Comparison of ENCODE assay signal across 8 cellular contexts in genomic region chr7:66629222-66629658, GRCh38. TPM values are rescaled to one million over a fixed set of nuclear protein-coding genes. Genes with fewer than 3 reads are reported as not detected.
A peak's percentile ranks its signal among the peaks of the same experiment; 100 is the strongest.
DNase-seq lines count a peak whose midpoint lies in the region; ATAC-seq and TF ChIP-seq lines count a peak whose summit lies in the region.

No MANE protein-coding gene starts in this region.

- no peak for TF ChIP-seq POLR2A in stomach (IDR thresholded peaks at IDR 0.05)

- no peak for TF ChIP-seq CTCF in CD4-positive, alpha-beta T cell (IDR thresholded peaks at IDR 0.05)
- no peak for TF ChIP-seq CTCF in ascending aorta (IDR thresholded peaks at IDR 0.05)
- no peak for TF ChIP-seq CTCF in stomach (IDR thresholded peaks at IDR 0.05)
- TF ChIP-seq CTCF in GM20000 (IDR thresholded peaks at IDR 0.05; ENCODE audit: extremely low read depth, missing control alignments), result no peak

- H3K4me3 Mint-ChIP-seq in CD4-positive, alpha-beta T cell, result peak overlapping the region; percentile 74

- H3K9me3 ChIP-seq in CD4-positive, alpha-beta T cell (ENCODE audit: control insufficient read depth, low read length), result no peaks in the 10 kb centered on the region
- H3K9me3 ChIP-seq in ascending aorta (no peaks in the 10 kb centered on the region), stomach (no peaks in the 10 kb centered on the region)

- intact Hi-C loops in CD4-positive, alpha-beta T cell (cut with DNase I, micrococcal nuclease), result loop anchor here (5.0 to 10.0 kb wide), 2 partner anchors 54 to 288 kb away; no protein-coding TSS in a partner anchor
- intact Hi-C loops in ascending aorta (cut with DNase I), result loop anchor here (1.0 to 2.0 kb wide), 3 partner anchors 54 to 135 kb away; no protein-coding TSS in a partner anchor
- intact Hi-C loops in stomach (cut with DNase I; ENCODE audit: low total_unique reads), result no loop called here

- H3K36me3 Mint-ChIP-seq in CD4-positive, alpha-beta T cell (ENCODE audit: low read depth), result peaks cover 25% of the 10 kb centered on the region

- POLR2A ChIA-PET in CD4-positive, alpha-beta T cell (lab: Charles Lee), result interaction anchor here (0.5 to 2.2 kb wide), 12 partner anchors 8 to 366 kb away, joined by 3 to 35 read pairs (median 6); partner anchors contain the start of genes RABGEF1 and SBDS

- ATAC-seq in CD4-positive, alpha-beta T cell (ENCODE audit: poor library complexity), result peak; percentile 9
- ATAC-seq in HG03064 (IDR thresholded peaks at IDR 0.05; ENCODE audit: low read depth, unreplicated experiment), result peak; percentile 7
- ATAC-seq in GM21526 (IDR thresholded peaks at IDR 0.05; ENCODE audit: low FRiP score, unreplicated experiment), result no peak

- peaks cover 6 to 12% of the 10 kb centered on the region in 2 donors for H3K36me3 ChIP-seq in ascending aorta
- peaks cover 5 to 13% (median 12%) of the 10 kb centered on the region in 4 donors for H3K36me3 ChIP-seq in stomach

- CTCF ChIA-PET in CD4-positive, alpha-beta T cell (lab: Charles Lee), result no interaction called here

- H3K4me1 Mint-ChIP-seq in CD4-positive, alpha-beta T cell (ENCODE audit: low read depth), result peaks cover 50% of the 10 kb centered on the region

- H3K9me3 Mint-ChIP-seq in CD4-positive, alpha-beta T cell, result no peaks in the 10 kb centered on the region

- H3K27ac ChIP-seq in CD4-positive, alpha-beta T cell (ENCODE audit: low read depth, low read length), result peak overlapping the region; percentile 61
- H3K27ac ChIP-seq in ascending aorta (peak overlapping the region; percentile 95 to 97), stomach (peak overlapping the region; percentile 92 to 99 (median 97))

- H3K4me1 ChIP-seq in ascending aorta (peaks cover 9 to 15% of the 10 kb centered on the region in 2 donors), stomach (peaks cover 8 to 51% (median 27%) of the 10 kb centered on the region in 4 donors)

- WGBS in stomach, 5 donors, result 5 to 23% (median 13%) methylated on average over 9 to 29 of the region's 30 CpGs

- no peaks in the 10 kb centered on the region for H3K27me3 Mint-ChIP-seq in CD4-positive, alpha-beta T cell

- peak overlapping the region; percentile 72 to 91 for H3K4me3 ChIP-seq in ascending aorta
- H3K4me3 ChIP-seq in stomach, result peak overlapping the region; percentile 66 to 87 (median 80)

- DNase-seq in CD4-positive, alpha-beta T cell, result peak in 2 of 10 experiments; percentile 2 to 15
- peak in 1 of 2 donors; percentile 70 for DNase-seq in ascending aorta (ENCODE audit: low spot score in 2 of 2)
- DNase-seq in iPS-NIHi11 (ENCODE audit: low spot score), result peak; percentile 88
- DNase-seq in stomach, result peak; percentile 27
- DNase-seq in NCI-H187 treated with DMSO at 0.1 percent for 48 hours (lab: John Stamatoyannopoulos, UW), result no peak
- DNase-seq in GM20000 (ENCODE audit: low spot score), result no peak

- H3K27me3 ChIP-seq in CD4-positive, alpha-beta T cell (ENCODE audit: control insufficient read depth, insufficient read depth, low read length), result no peaks in the 10 kb centered on the region
- H3K27me3 ChIP-seq in ascending aorta (no peaks in the 10 kb centered on the region), stomach (no peaks in the 10 kb centered on the region)

- TF ChIP-seq EP300 in stomach (IDR thresholded peaks at IDR 0.05), result no peak

- H3K27ac Mint-ChIP-seq in CD4-positive, alpha-beta T cell, result peak overlapping the region; percentile 91

RNA-seq across cellular contexts. Expression of gene KCTD7, which starts 0.6 kb away (rescaled TPM):
- 10 to 100 TPM; 15.2 TPM for total RNA-seq in CD4-positive, alpha-beta T cell
- total RNA-seq in ascending aorta (12.5 TPM), stomach (10 to 100 TPM in 2 of 5 donors, 1 to 10 TPM in 3; 1.7 to 17.5 (median 7.4) TPM)
- 1 to 10 TPM; 2.7 to 5.0 (median 4.0) TPM for polyA plus RNA-seq in stomach

Comparison
In these comparisons a context has a peak if more than half of its experiments do, and no peak if none do; other contexts are left out.
1. DNase-seq: peak in iPS-NIHi11 (single experiment) and stomach (single experiment); none in NCI-H187 treated with DMSO at 0.1 percent for 48 hours (single experiment) and GM20000 (single experiment).
2. Peak in every context shown above with its lines, with median percentiles within 50 percentile points of each other: H3K27ac ChIP-seq.